ENCODE assay signal across 23 cellular contexts in the genomic region with DNA sequence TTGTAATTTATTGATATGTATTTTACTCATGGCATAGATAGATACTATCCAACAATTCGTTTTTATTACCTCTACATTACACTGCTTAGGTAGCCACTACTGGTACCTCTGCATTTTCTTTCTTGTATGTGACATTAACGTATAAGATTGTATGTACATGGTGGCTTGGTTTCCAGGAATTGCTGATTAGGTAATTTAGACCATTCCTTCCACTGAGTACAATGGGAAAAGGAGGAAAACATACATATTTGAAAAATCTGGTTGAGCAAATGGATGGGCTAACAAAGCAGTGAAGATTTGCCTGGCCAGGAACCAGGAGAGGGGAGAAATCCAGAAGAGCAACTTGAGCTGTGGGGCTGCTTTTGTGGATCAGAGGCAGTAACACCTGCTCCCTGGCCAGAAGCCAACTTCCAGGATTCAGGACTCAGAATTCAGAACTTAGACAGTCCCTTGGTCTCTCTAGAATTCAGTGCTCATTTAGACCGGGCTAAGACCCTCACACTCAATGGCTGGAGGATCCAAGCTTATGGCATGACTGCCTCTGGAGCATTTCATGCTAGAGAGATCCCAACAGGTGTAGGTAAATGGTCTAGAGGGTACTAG.
DNase-seq lines count a peak whose midpoint lies in the region; ATAC-seq lines count a peak whose summit lies in the region.
"Had no signal": no experiment of that assay in that cellular context is flagged by ENCODE, and none has a peak within 500 bp of the region (broad histone marks: within the 10 kb centered on the region; RNA-seq: fewer than 3 reads in every experiment).

No MANE protein-coding gene starts in this region.

- no peak for ATAC-seq in HG02885 (IDR thresholded peaks at IDR 0.05; ENCODE audit: poor library complexity, unreplicated experiment)
- ATAC-seq: activated CD8-positive, alpha-beta T cell treated with anti-CD3 and anti-CD28 coated beads, Interleukin-2, amount 10 ng/mL, durations not matched to agents 7 days and 5 days; lower lobe of right lung; natural killer cell; psoas muscle had no signal

- DNase-seq in DMS153 treated with DMSO at 0.1 percent for 48 hours (lab: John Stamatoyannopoulos, UW; ENCODE audit: unreplicated experiment): peak; percentile 6
- DNase-seq in DMS153 (lab: John Stamatoyannopoulos, UW): no peak
- DNase-seq in COR-L47 (lab: John Stamatoyannopoulos, UW): peak; percentile 18
- DNase-seq in NCI-H1105 (lab: John Stamatoyannopoulos, UW): peak; percentile 50
- peak; percentile 88 for DNase-seq in NCI-H82 treated with DMSO at 0.1 percent for 48 hours (lab: John Stamatoyannopoulos, UW; ENCODE audit: unreplicated experiment)
- DNase-seq in NCI-H226: no peak
- no peak for DNase-seq in activated T-cell treated with anti-CD3 and anti-CD28 coated beads, Interleukin-2, amount 50 U/mL, for 1 hour
- DNase-seq: activated CD8-positive, alpha-beta T cell treated with anti-CD3 and anti-CD28 coated beads, Interleukin-2, amount 10 ng/mL, durations not matched to agents 7 days and 5 days; amniotic stem cell; brain microvascular endothelial cell; C1 segment of cervical spinal cord; H7; Kasumi-1; lower lobe of right lung; natural killer cell; NCI-H1694; NCI-H510A; nucleus accumbens; psoas muscle; SIG-M5; stimulated activated CD4-positive, alpha-beta T cell treated with anti-CD3 and anti-CD28 coated beads, Interleukin-4, amount 100 ng/mL, for 1 hour; stomach had no signal

Comparison
In these comparisons a context has a peak if more than half of its experiments do, and no peak if none do; other contexts are left out.
1. DNase-seq: peak in DMS153 treated with DMSO at 0.1 percent for 48 hours (single experiment), COR-L47 (single experiment), NCI-H1105 (single experiment) and NCI-H82 treated with DMSO at 0.1 percent for 48 hours (single experiment); none in DMS153 (single experiment), NCI-H226 (single experiment) and activated T-cell treated with anti-CD3 and anti-CD28 coated beads, Interleukin-2, amount 50 U/mL, for 1 hour (single experiment).